In genomic region chr2:57549642-57550102, GRCh38 we compare ENCODE assay signal across 9 cellular contexts.
DNase-seq lines count a peak whose midpoint lies in the region; ATAC-seq and TF ChIP-seq lines count a peak whose summit lies in the region.
"Had no signal": no experiment of that assay in that cellular context is flagged by ENCODE, and none has a peak within 500 bp of the region (broad histone marks: within the 10 kb centered on the region; RNA-seq: fewer than 3 reads in every experiment).

No MANE protein-coding gene starts in this region.

- POLR2A ChIA-PET in CD8-positive, alpha-beta memory T cell (lab: Charles Lee): no interaction called here

- H3K36me3 ChIP-seq in osteoblast (ENCODE audit: insufficient read depth, low read length): no peaks in the 10 kb centered on the region
- H3K36me3 ChIP-seq in CD8-positive, alpha-beta memory T cell (ENCODE audit: insufficient read depth, low read length): no peaks in the 10 kb centered on the region

- H3K27me3 Mint-ChIP-seq in CD8-positive, alpha-beta memory T cell: no peaks in the 10 kb centered on the region

- no peaks in the 10 kb centered on the region for H3K27me3 ChIP-seq in osteoblast (ENCODE audit: insufficient read depth, low read length)
- no peaks in the 10 kb centered on the region for H3K27me3 ChIP-seq in CD8-positive, alpha-beta memory T cell (ENCODE audit: insufficient read depth, low read length, poor library complexity, severe bottlenecking)

- TF ChIP-seq CTCF in osteoblast (IDR thresholded peaks at IDR 0.05; ENCODE audit: extremely low read depth, low read depth, low read length): peak; percentile 10

- no peaks in the 10 kb centered on the region for H3K79me2 ChIP-seq in osteoblast (ENCODE audit: insufficient read depth, low read length)

- peak; percentile 62 for DNase-seq in GDM1 (lab: John Stamatoyannopoulos, UW)
- peak; percentile 23 for DNase-seq in Jurkat, Clone E6-1 (ENCODE audit: low read depth, low spot score)
- peak; percentile 5 for DNase-seq in UCSD-AML1 (lab: John Stamatoyannopoulos, UW; ENCODE audit: unreplicated experiment)
- DNase-seq in osteoblast (ENCODE audit: insufficient read length, low spot score, missing footprints): no peak
- DNase-seq in activated CD4-positive, alpha-beta T cell treated with anti-CD3 and anti-CD28 coated beads, Interleukin-2, amount 50 U/mL, for 48 hours: no peak
- DNase-seq in stimulated activated effector memory CD8-positive, alpha-beta T cell treated with anti-CD3 and anti-CD28 coated beads, Interleukin-12 subunit alpha, Interleukin-12 subunit beta, amount 100 ng/mL, for 72 hours (ENCODE audit: low spot score in 2 of 2): no peak
- DNase-seq in CD8-positive, alpha-beta memory T cell: no peak
- DNase-seq: naive B cell had no signal

- peaks cover 21% of the 10 kb centered on the region for H3K9me3 Mint-ChIP-seq in stimulated activated effector memory CD8-positive, alpha-beta T cell treated with anti-CD3 and anti-CD28 coated beads, Interleukin-12 subunit alpha, Interleukin-12 subunit beta, amount 100 ng/mL, for 72 hours
- H3K9me3 Mint-ChIP-seq in CD8-positive, alpha-beta memory T cell: peaks cover 28 to 59% (median 43%) of the 10 kb centered on the region in 5 donors

- H2AFZ ChIP-seq in osteoblast (ENCODE audit: low read length): no peak overlapping the region

- H3K9me3 ChIP-seq in osteoblast (ENCODE audit: low read depth, low read length): peaks cover 7% of the 10 kb centered on the region
- H3K9me3 ChIP-seq in CD8-positive, alpha-beta memory T cell (ENCODE audit: low read length): peaks cover 4% of the 10 kb centered on the region

- H3K4me1 ChIP-seq in osteoblast (ENCODE audit: insufficient read depth, low read length): no peaks in the 10 kb centered on the region
- no peaks in the 10 kb centered on the region for H3K4me1 ChIP-seq in CD8-positive, alpha-beta memory T cell (ENCODE audit: insufficient read depth, low read length)

- no peak overlapping the region for H3K4me3 Mint-ChIP-seq in stimulated activated effector memory CD8-positive, alpha-beta T cell treated with anti-CD3 and anti-CD28 coated beads, Interleukin-12 subunit alpha, Interleukin-12 subunit beta, amount 100 ng/mL, for 72 hours
- H3K4me3 Mint-ChIP-seq in CD8-positive, alpha-beta memory T cell: no peak overlapping the region

- H3K27ac Mint-ChIP-seq in stimulated activated effector memory CD8-positive, alpha-beta T cell treated with anti-CD3 and anti-CD28 coated beads, Interleukin-12 subunit alpha, Interleukin-12 subunit beta, amount 100 ng/mL, for 72 hours: no peak overlapping the region
- H3K27ac Mint-ChIP-seq in CD8-positive, alpha-beta memory T cell: no peak overlapping the region

- CTCF ChIA-PET in CD8-positive, alpha-beta memory T cell (lab: Charles Lee): no interaction called here

- peak; percentile 79 for ATAC-seq in GM21526 (IDR thresholded peaks at IDR 0.05; ENCODE audit: low FRiP score, unreplicated experiment)
- no peak for ATAC-seq in stimulated activated effector memory CD8-positive, alpha-beta T cell treated with anti-CD3 and anti-CD28 coated beads, Interleukin-12 subunit alpha, Interleukin-12 subunit beta, amount 100 ng/mL, for 72 hours

- H3K36me3 Mint-ChIP-seq in stimulated activated effector memory CD8-positive, alpha-beta T cell treated with anti-CD3 and anti-CD28 coated beads, Interleukin-12 subunit alpha, Interleukin-12 subunit beta, amount 100 ng/mL, for 72 hours: no peaks in the 10 kb centered on the region
- no peaks in the 10 kb centered on the region for H3K36me3 Mint-ChIP-seq in CD8-positive, alpha-beta memory T cell

- H4K20me1 ChIP-seq in osteoblast (ENCODE audit: insufficient read depth, low read length): no peaks in the 10 kb centered on the region

- H3K4me2 ChIP-seq in osteoblast (ENCODE audit: insufficient read depth, low read length): no peak overlapping the region

- H3K4me3 ChIP-seq in Jurkat, Clone E6-1 (ENCODE audit: low read length): no peak overlapping the region
- H3K4me3 ChIP-seq in osteoblast (ENCODE audit: insufficient read depth, low read length): no peak overlapping the region
- H3K4me3 ChIP-seq in CD8-positive, alpha-beta memory T cell (ENCODE audit: low read length): no peak overlapping the region

- no peaks in the 10 kb centered on the region for H3K4me1 Mint-ChIP-seq in stimulated activated effector memory CD8-positive, alpha-beta T cell treated with anti-CD3 and anti-CD28 coated beads, Interleukin-12 subunit alpha, Interleukin-12 subunit beta, amount 100 ng/mL, for 72 hours
- H3K4me1 Mint-ChIP-seq in CD8-positive, alpha-beta memory T cell: no peaks in the 10 kb centered on the region

- no peak overlapping the region for H3K27ac ChIP-seq in osteoblast (ENCODE audit: low read depth, low read length)
- no peak overlapping the region for H3K27ac ChIP-seq in CD8-positive, alpha-beta memory T cell (ENCODE audit: low read depth, low read length)

Comparison
In these comparisons a context has a peak if more than half of its experiments do, and no peak if none do; other contexts are left out.
1. DNase-seq: peak in GDM1 (single experiment), Jurkat, Clone E6-1 (single experiment) and UCSD-AML1 (single experiment); none in osteoblast (single experiment), activated CD4-positive, alpha-beta T cell treated with anti-CD3 and anti-CD28 coated beads, Interleukin-2, amount 50 U/mL, for 48 hours (0 of 2), stimulated activated effector memory CD8-positive, alpha-beta T cell treated with anti-CD3 and anti-CD28 coated beads, Interleukin-12 subunit alpha, Interleukin-12 subunit beta, amount 100 ng/mL, for 72 hours (0 of 2) and CD8-positive, alpha-beta memory T cell (0 of 5).